In the genomic region with DNA sequence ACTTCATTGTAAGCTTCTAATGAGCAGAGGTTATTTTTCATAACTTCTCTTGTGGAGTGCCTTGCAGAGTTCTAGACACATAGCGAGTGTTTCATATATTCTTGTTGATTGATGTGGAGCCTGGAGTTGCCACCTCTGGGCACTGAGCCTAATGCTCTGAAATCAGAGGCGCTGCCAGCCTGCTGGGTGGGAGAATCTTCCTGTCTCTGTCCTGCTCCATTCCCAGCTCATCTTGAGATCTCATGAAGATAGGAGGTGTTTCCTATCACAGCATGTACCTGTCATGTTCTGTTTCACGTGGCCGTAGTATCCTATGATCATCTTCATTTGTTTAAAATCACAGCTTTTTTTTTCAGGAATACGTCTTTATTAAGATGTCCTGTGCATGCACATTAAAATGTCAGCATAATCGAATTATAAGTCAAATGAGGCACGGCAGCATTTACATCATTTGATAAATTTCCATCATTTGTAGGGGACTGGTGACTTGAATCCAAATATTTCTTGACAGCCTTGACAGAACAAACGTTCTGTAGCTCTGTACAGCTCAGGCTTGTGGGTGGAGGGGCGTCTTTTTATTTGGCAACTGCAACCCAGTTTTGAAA, we compare ENCODE assay signal across 19 cellular contexts.
"Had no signal": no experiment of that assay in that cellular context is flagged by ENCODE, and none has a peak within 500 bp of the region (broad histone marks: within the 10 kb centered on the region; RNA-seq: fewer than 3 reads in every experiment).

No MANE protein-coding gene starts in this region.

- H3K4me3 ChIP-seq: esophagus squamous epithelium, gastroesophageal sphincter, left lung, lung, pancreas, prostate gland, right lobe of liver, tibial artery, upper lobe of left lung, uterus had no signal

- DNase-seq: effector memory CD8-positive, alpha-beta T cell; esophagus squamous epithelium; foreskin fibroblast; immature natural killer cell; left lung; mesendoderm; naive B cell; occipital lobe; pancreas; right lobe of liver; stimulated activated CD4-positive, alpha-beta T cell treated with anti-CD3 and anti-CD28 coated beads, Interleukin-4, amount 100 ng/mL, for 1 hour; stimulated activated CD8-positive, alpha-beta memory T cell treated with anti-CD3 and anti-CD28 coated beads, Interleukin-4, amount 100 ng/mL, for 48 hours; stimulated activated naive CD8-positive, alpha-beta T cell treated with anti-CD3 and anti-CD28 coated beads, Interleukin-15, Interleukin-2, amounts not matched to agents 100 U/mL and 50 U/mL, for 24 hours; tibial artery; upper lobe of left lung; uterus had no signal

- H3K4me1 ChIP-seq: esophagus squamous epithelium, gastroesophageal sphincter, left lung, pancreas, prostate gland, right lobe of liver, upper lobe of left lung, uterus had no signal

- H3K27me3 ChIP-seq: esophagus squamous epithelium, gastroesophageal sphincter, left lung, pancreas, right lobe of liver, tibial artery, upper lobe of left lung, uterus had no signal

- H3K9me3 ChIP-seq: esophagus squamous epithelium, gastroesophageal sphincter, left lung, pancreas, prostate gland, right lobe of liver, tibial artery, upper lobe of left lung, uterus had no signal

- H3K36me3 ChIP-seq: esophagus squamous epithelium, gastroesophageal sphincter, left lung, pancreas, prostate gland, right lobe of liver, tibial artery, upper lobe of left lung, uterus had no signal
